In the genomic region with DNA sequence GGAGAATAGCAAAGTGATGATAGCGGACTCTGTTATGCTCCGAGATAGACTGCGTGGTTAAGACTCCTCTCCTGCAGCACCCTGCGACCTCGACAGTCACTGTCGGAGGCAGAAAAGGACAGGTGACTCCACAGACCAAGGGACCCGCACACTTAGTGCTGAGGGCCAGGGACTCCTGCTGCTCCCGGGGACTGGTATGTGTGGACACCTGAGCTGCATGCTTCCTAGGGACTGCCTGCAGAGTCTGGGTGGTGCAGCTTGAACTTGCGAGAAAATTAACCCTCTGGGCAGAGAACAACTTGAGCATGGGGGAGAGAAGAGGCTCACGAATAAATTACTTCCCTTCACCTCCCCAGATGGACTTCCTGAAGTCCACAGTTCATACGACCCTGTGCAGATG, we compare ENCODE assay signal across 1 cellular context.
TF ChIP-seq lines count a peak whose summit lies in the region.

No MANE protein-coding gene starts in this region.

TF ChIP-seq in GM23338, 12 proteins besides CTCF, POLR2A, EP300 and RAD21 (continued from another document):
- TF ChIP-seq, protein P1, sequence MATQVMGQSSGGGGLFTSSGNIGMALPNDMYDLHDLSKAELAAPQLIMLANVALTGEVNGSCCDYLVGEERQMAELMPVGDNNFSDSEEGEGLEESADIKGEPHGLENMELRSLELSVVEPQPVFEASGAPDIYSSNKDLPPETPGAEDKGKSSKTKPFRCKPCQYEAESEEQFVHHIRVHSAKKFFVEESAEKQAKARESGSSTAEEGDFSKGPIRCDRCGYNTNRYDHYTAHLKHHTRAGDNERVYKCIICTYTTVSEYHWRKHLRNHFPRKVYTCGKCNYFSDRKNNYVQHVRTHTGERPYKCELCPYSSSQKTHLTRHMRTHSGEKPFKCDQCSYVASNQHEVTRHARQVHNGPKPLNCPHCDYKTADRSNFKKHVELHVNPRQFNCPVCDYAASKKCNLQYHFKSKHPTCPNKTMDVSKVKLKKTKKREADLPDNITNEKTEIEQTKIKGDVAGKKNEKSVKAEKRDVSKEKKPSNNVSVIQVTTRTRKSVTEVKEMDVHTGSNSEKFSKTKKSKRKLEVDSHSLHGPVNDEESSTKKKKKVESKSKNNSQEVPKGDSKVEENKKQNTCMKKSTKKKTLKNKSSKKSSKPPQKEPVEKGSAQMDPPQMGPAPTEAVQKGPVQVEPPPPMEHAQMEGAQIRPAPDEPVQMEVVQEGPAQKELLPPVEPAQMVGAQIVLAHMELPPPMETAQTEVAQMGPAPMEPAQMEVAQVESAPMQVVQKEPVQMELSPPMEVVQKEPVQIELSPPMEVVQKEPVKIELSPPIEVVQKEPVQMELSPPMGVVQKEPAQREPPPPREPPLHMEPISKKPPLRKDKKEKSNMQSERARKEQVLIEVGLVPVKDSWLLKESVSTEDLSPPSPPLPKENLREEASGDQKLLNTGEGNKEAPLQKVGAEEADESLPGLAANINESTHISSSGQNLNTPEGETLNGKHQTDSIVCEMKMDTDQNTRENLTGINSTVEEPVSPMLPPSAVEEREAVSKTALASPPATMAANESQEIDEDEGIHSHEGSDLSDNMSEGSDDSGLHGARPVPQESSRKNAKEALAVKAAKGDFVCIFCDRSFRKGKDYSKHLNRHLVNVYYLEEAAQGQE (IDR thresholded peaks at IDR 0.05; ENCODE audit: unreplicated experiment): no peak
- TF ChIP-seq POLR2AphosphoS5 (IDR thresholded peaks at IDR 0.05; ENCODE audit: low read depth): no peak
- no peak for TF ChIP-seq NANOG (IDR thresholded peaks at IDR 0.05; ENCODE audit: borderline replicate concordance)
- TF ChIP-seq STAT1 (IDR thresholded peaks at IDR 0.05; ENCODE audit: unreplicated experiment): no peak
- no peak for TF ChIP-seq ZNF114 (CRISPR knock-in tag; IDR thresholded peaks at IDR 0.05)
- TF ChIP-seq EZH2 (IDR thresholded peaks at IDR 0.05; ENCODE audit: low read depth, unreplicated experiment): no peak
- TF ChIP-seq CREB1 (CRISPR knock-in tag; IDR thresholded peaks at IDR 0.05; ENCODE audit: low read depth): no peak
- no peak for TF ChIP-seq JUNB (IDR thresholded peaks at IDR 0.05; ENCODE audit: unreplicated experiment)
- TF ChIP-seq EZH2phosphoT487 (IDR thresholded peaks at IDR 0.05; ENCODE audit: unreplicated experiment): no peak
TF ChIP-seq in GM23338: peak in this region for 0.
